In genomic region chr1:84223751-84224432, GRCh38 we compare ENCODE assay signal across 20 cellular contexts.
A peak's percentile ranks its signal among the peaks of the same experiment; 100 is the strongest.
DNase-seq lines count a peak whose midpoint lies in the region; ATAC-seq and TF ChIP-seq lines count a peak whose summit lies in the region.
"Had no signal": no experiment of that assay in that cellular context is flagged by ENCODE, and none has a peak within 500 bp of the region (broad histone marks: within the 10 kb centered on the region; RNA-seq: fewer than 3 reads in every experiment).

No MANE protein-coding gene starts in this region.

- H2BK120ac ChIP-seq in mesendoderm (ENCODE audit: low read depth, low read length) = no peak overlapping the region

- peak overlapping the region in 1 of 7 donors; percentile 41 for H3K4me3 Mint-ChIP-seq in CD8-positive, alpha-beta memory T cell
- H3K4me3 Mint-ChIP-seq in endodermal cell (no peak overlapping the region), type B pancreatic cell (no peak overlapping the region), mesothelial cell of epicardium (no peak overlapping the region)
- H3K4me3 Mint-ChIP-seq: neural progenitor cell; stimulated activated memory B cell treated with anti-CD40 and anti-IgM and Interleukin-4, amounts not matched to agents 10 μg/mL and 1 μg/mL and 100 μg/mL, for 72 hours had no signal

- H3K4ac ChIP-seq in mesendoderm (ENCODE audit: low read depth, low read length) = no peak overlapping the region

- no peak overlapping the region for H3K18ac ChIP-seq in mesendoderm (ENCODE audit: low read length)

- no peaks in the 10 kb centered on the region for H3K79me1 ChIP-seq in mesendoderm (ENCODE audit: low read length)

- H3K4me3 ChIP-seq in CD8-positive, alpha-beta memory T cell (ENCODE audit: low read length) = no peak overlapping the region
- H3K4me3 ChIP-seq in endodermal cell (ENCODE audit: low read length) = no peak overlapping the region
- no peak overlapping the region for H3K4me3 ChIP-seq in mesendoderm (ENCODE audit: low read length)
- H3K4me3 ChIP-seq: esophagus muscularis mucosa, K562, neural progenitor cell, psoas muscle had no signal

- H3K9me3 Mint-ChIP-seq in CD8-positive, alpha-beta memory T cell = peaks cover 11 to 27% (median 18%) of the 10 kb centered on the region in 5 donors
- peaks cover 8% of the 10 kb centered on the region for H3K9me3 Mint-ChIP-seq in endodermal cell
- peaks cover 14% of the 10 kb centered on the region for H3K9me3 Mint-ChIP-seq in type B pancreatic cell
- peaks cover 48% of the 10 kb centered on the region for H3K9me3 Mint-ChIP-seq in mesothelial cell of epicardium

- H3K79me2 ChIP-seq in mesendoderm (ENCODE audit: control insufficient read depth, insufficient read depth, low read length) = no peaks in the 10 kb centered on the region

- TF ChIP-seq CTCF in endodermal cell (conservative IDR thresholded peaks at IDR 0.05) = peak; percentile 56
- no peak for TF ChIP-seq CTCF in type B pancreatic cell (conservative IDR thresholded peaks at IDR 0.05)
- TF ChIP-seq CTCF in mesothelial cell of epicardium (IDR thresholded peaks at IDR 0.05; ENCODE audit: unreplicated experiment) = no peak

- no peak for DNase-seq in CD8-positive, alpha-beta memory T cell
- peak; percentile 3 for DNase-seq in HT1080 (ENCODE audit: low read depth)
- DNase-seq in endodermal cell = peak; percentile 61
- peak; percentile 12 for DNase-seq in mesendoderm
- no peak for DNase-seq in type B pancreatic cell (ENCODE audit: extremely low spot score, unreplicated experiment)
- no peak for DNase-seq in mesothelial cell of epicardium (ENCODE audit: low spot score in 2 of 2, unreplicated experiment in 2 of 2)
- DNase-seq in AML-193 (lab: John Stamatoyannopoulos, UW) = no peak
- DNase-seq: activated CD8-positive, alpha-beta memory T cell treated with anti-CD3 and anti-CD28 coated beads, Interleukin-2, amount 50 U/mL, for 48 hours; activated effector memory CD4-positive, alpha-beta T cell treated with Interleukin-2 at 50 U/mL for 16 hours; DND-41; effector CD4-positive, alpha-beta T cell; head of caudate nucleus; psoas muscle; SIG-M5 had no signal

- H2BK5ac ChIP-seq in mesendoderm (ENCODE audit: low read length) = no peak overlapping the region

- no peak overlapping the region for H2BK15ac ChIP-seq in mesendoderm (replicated peaks; ENCODE audit: low read depth)

- H3K27me3 Mint-ChIP-seq in CD8-positive, alpha-beta memory T cell = no peaks in the 10 kb centered on the region
- H3K27me3 Mint-ChIP-seq in endodermal cell (ENCODE audit: insufficient read depth) (no peaks in the 10 kb centered on the region), type B pancreatic cell (no peaks in the 10 kb centered on the region), mesothelial cell of epicardium (ENCODE audit: low read depth) (no peaks in the 10 kb centered on the region)
- H3K27me3 Mint-ChIP-seq: stimulated activated memory B cell treated with anti-CD40 and anti-IgM and Interleukin-4, amounts not matched to agents 10 μg/mL and 1 μg/mL and 100 μg/mL, for 72 hours had no signal

- no peak overlapping the region for H4K8ac ChIP-seq in mesendoderm (ENCODE audit: low read depth, low read length)

- no peak overlapping the region for H3K4me2 ChIP-seq in mesendoderm (ENCODE audit: low read length)
- H3K4me2 ChIP-seq: neural progenitor cell had no signal

- no peaks in the 10 kb centered on the region for H3K27me3 ChIP-seq in CD8-positive, alpha-beta memory T cell (ENCODE audit: insufficient read depth, low read length, poor library complexity, severe bottlenecking)
- no peaks in the 10 kb centered on the region for H3K27me3 ChIP-seq in endodermal cell (ENCODE audit: control insufficient read depth, insufficient read depth, low read length, poor library complexity, severe bottlenecking)
- H3K27me3 ChIP-seq in mesendoderm (ENCODE audit: insufficient read depth, low read length, poor library complexity) = no peaks in the 10 kb centered on the region
- H3K27me3 ChIP-seq: esophagus muscularis mucosa, neural progenitor cell had no signal

- peaks cover 5% of the 10 kb centered on the region for H3K9me3 ChIP-seq in CD8-positive, alpha-beta memory T cell (ENCODE audit: low read length)
- peaks cover 8% of the 10 kb centered on the region for H3K9me3 ChIP-seq in endodermal cell (ENCODE audit: control insufficient read depth, low read length)

- CTCF ChIA-PET in CD8-positive, alpha-beta memory T cell (lab: Charles Lee) = no interaction called here

- H3K36me3 ChIP-seq in CD8-positive, alpha-beta memory T cell (ENCODE audit: insufficient read depth, low read length) = peaks cover 11% of the 10 kb centered on the region
- H3K36me3 ChIP-seq in endodermal cell (ENCODE audit: control insufficient read depth, insufficient read depth, low read length) = no peaks in the 10 kb centered on the region
- no peaks in the 10 kb centered on the region for H3K36me3 ChIP-seq in mesendoderm (ENCODE audit: control insufficient read depth, insufficient read depth, low read length)

- H3K9ac ChIP-seq in endodermal cell (ENCODE audit: extremely low read depth, low read length, poor library complexity, severe bottlenecking) (no peak overlapping the region), mesendoderm (ENCODE audit: low read length) (no peak overlapping the region)
- H3K9ac ChIP-seq: neural progenitor cell had no signal

- H3K27ac Mint-ChIP-seq in CD8-positive, alpha-beta memory T cell = peak overlapping the region in 6 of 8 donors; percentile 3 to 74 (median 56)
- peak overlapping the region; percentile 30 for H3K27ac Mint-ChIP-seq in endodermal cell
- H3K27ac Mint-ChIP-seq in type B pancreatic cell = no peak overlapping the region
- no peak overlapping the region for H3K27ac Mint-ChIP-seq in mesothelial cell of epicardium
- H3K27ac Mint-ChIP-seq: neural progenitor cell; stimulated activated memory B cell treated with anti-CD40 and anti-IgM and Interleukin-4, amounts not matched to agents 10 μg/mL and 1 μg/mL and 100 μg/mL, for 72 hours had no signal

- WGBS in endodermal cell (ENCODE audit: insufficient coverage in 1 of 2, insufficient read length in 1 of 2), 2 experiments = 62 to 67% methylated on average over 3 of the region's 3 CpGs
- whole genome bisulfite sequencing in mesendoderm (ENCODE audit: extremely low coverage, insufficient coverage, low lambda C conversion rate) = no CpG with 5 or more reads among the region's 3 CpGs

- no peak overlapping the region for H2AK5ac ChIP-seq in mesendoderm (ENCODE audit: low read length)

- no peak overlapping the region for H3K56ac ChIP-seq in mesendoderm (ENCODE audit: low read length)

- peaks cover 6% of the 10 kb centered on the region for H3K4me1 ChIP-seq in CD8-positive, alpha-beta memory T cell (ENCODE audit: insufficient read depth, low read length)
- H3K4me1 ChIP-seq in endodermal cell (ENCODE audit: control insufficient read depth, insufficient read depth, low read length) = no peaks in the 10 kb centered on the region
- no peaks in the 10 kb centered on the region for H3K4me1 ChIP-seq in mesendoderm (ENCODE audit: control insufficient read depth, low read depth, low read length)
- H3K4me1 ChIP-seq: esophagus muscularis mucosa, neural progenitor cell, psoas muscle had no signal

- POLR2A ChIA-PET in CD8-positive, alpha-beta memory T cell (lab: Charles Lee) = no interaction called here

- no peak for ATAC-seq in GM18498 (IDR thresholded peaks at IDR 0.05; ENCODE audit: unreplicated experiment)
- ATAC-seq: K562; stimulated activated memory B cell treated with anti-CD40 and anti-IgM and Interleukin-4, amounts not matched to agents 10 μg/mL and 1 μg/mL and 100 μg/mL, for 72 hours had no signal

- H3K27ac ChIP-seq in CD8-positive, alpha-beta memory T cell (ENCODE audit: low read depth, low read length) = no peak overlapping the region
- H3K27ac ChIP-seq in endodermal cell (ENCODE audit: low read depth, low read length) = no peak overlapping the region
- no peak overlapping the region for H3K27ac ChIP-seq in mesendoderm (ENCODE audit: low read depth, low read length)
- H3K27ac ChIP-seq: esophagus muscularis mucosa, neural progenitor cell, psoas muscle, VCaP had no signal

- H4K5ac ChIP-seq in mesendoderm (ENCODE audit: low read length) = no peak overlapping the region

- H3K23ac ChIP-seq in mesendoderm (ENCODE audit: low read length) = no peak overlapping the region

- H3K4me1 Mint-ChIP-seq in CD8-positive, alpha-beta memory T cell = peaks cover 44 to 68% (median 50%) of the 10 kb centered on the region in 3 donors
- H3K4me1 Mint-ChIP-seq in endodermal cell (no peaks in the 10 kb centered on the region), type B pancreatic cell (ENCODE audit: unreplicated experiment) (no peaks in the 10 kb centered on the region), mesothelial cell of epicardium (peaks cover 8% of the 10 kb centered on the region)
- H3K4me1 Mint-ChIP-seq: neural progenitor cell had no signal

- peaks cover 51 to 83% (median 72%) of the 10 kb centered on the region in 3 donors for H3K36me3 Mint-ChIP-seq in CD8-positive, alpha-beta memory T cell
- H3K36me3 Mint-ChIP-seq in endodermal cell (ENCODE audit: low read depth) (peaks cover 9% of the 10 kb centered on the region), type B pancreatic cell (peaks cover 28% of the 10 kb centered on the region), mesothelial cell of epicardium (peaks cover 51% of the 10 kb centered on the region)

Comparison
In these comparisons a context has a peak if more than half of its experiments do, and no peak if none do; other contexts are left out.
1. DNase-seq: peak in HT1080 (single experiment), endodermal cell (single experiment) and mesendoderm (single experiment); none in CD8-positive, alpha-beta memory T cell (0 of 5), type B pancreatic cell (single experiment), mesothelial cell of epicardium (0 of 2) and AML-193 (0 of 2).
2. H3K27ac Mint-ChIP-seq: peak in CD8-positive, alpha-beta memory T cell (6 of 8) and endodermal cell (single experiment); none in type B pancreatic cell (single experiment) and mesothelial cell of epicardium (single experiment).